In genomic region chr20:1968958-1969357, GRCh38 we compare ENCODE assay signal across 30 cellular contexts. TPM values are rescaled to one million over a fixed set of nuclear protein-coding genes. Genes with fewer than 3 reads are reported as not detected.
"Had no signal": no experiment of that assay in that cellular context is flagged by ENCODE, and none has a peak within 500 bp of the region (broad histone marks: within the 10 kb centered on the region; RNA-seq: fewer than 3 reads in every experiment).

No MANE protein-coding gene starts in this region.

- H3K36me3 ChIP-seq: gastrocnemius medialis, prostate gland, right atrium auricular region, sigmoid colon, stomach, thyroid gland had no signal

- H3K9me3 ChIP-seq: gastrocnemius medialis, mucosa of descending colon, prostate gland, right atrium auricular region, sigmoid colon, stomach, thyroid gland had no signal

- H3K4me3 ChIP-seq: dorsolateral prefrontal cortex, gastrocnemius medialis, lung, mucosa of descending colon, prostate gland, right atrium auricular region, sigmoid colon, stomach, thyroid gland had no signal

- H3K27me3 ChIP-seq: dorsolateral prefrontal cortex, gastrocnemius medialis, right atrium auricular region, thyroid gland had no signal

- DNase-seq: dorsolateral prefrontal cortex; effector CD4-positive, alpha-beta T cell; foreskin fibroblast; gastrocnemius medialis; head of caudate nucleus; mucosa of descending colon; naive B cell; nucleus accumbens; stimulated activated CD4-positive, alpha-beta T cell treated with anti-CD3 and anti-CD28 coated beads, Interleukin-2, amount 100 ng/mL, for 24 hours; stimulated activated CD4-positive, alpha-beta T cell treated with anti-CD3 and anti-CD28 coated beads, Interleukin-4, amount 100 ng/mL, for 24 hours; stimulated activated naive CD4-positive, alpha-beta T cell treated with Interleukin-2 at 50 U/mL for 16 hours; stomach; thyroid gland; trophoblast cell had no signal

- H3K4me1 ChIP-seq: prostate gland, thyroid gland had no signal

- H3K27ac ChIP-seq: dorsolateral prefrontal cortex, epithelial cell of prostate, gastrocnemius medialis, prostate gland, right atrium auricular region, sigmoid colon, stomach, thyroid gland had no signal

RNA-seq across cellular contexts. Expression of gene PDYN, which starts 24.9 kb away (rescaled TPM):
- total RNA-seq: esophagus mucosa; gastrocnemius medialis; glomerular endothelial cell; left lobe of liver; liver; lung; mesothelial cell of epicardium; mucosa of descending colon; natural killer cell treated with Interleukin-12 subunit alpha and Interleukin-12 subunit beta and Interleukin-15 and Interleukin-18, amount 100 ng/mL, for 72 hours; osteocyte; right atrium auricular region; sigmoid colon; skeletal muscle tissue; stomach; subcutaneous adipose tissue; thyroid gland; ureter had no signal
- polyA plus RNA-seq: keratinocyte, liver, lung, sigmoid colon, stomach had no signal
